Comparison of ENCODE assay signal across 15 cellular contexts in genomic region chr5:171310334-171310815, GRCh38. TPM values are rescaled to one million over a fixed set of nuclear protein-coding genes. Genes with fewer than 3 reads are reported as not detected.
DNase-seq lines count a peak whose midpoint lies in the region; ATAC-seq and TF ChIP-seq lines count a peak whose summit lies in the region.
"Had no signal": no experiment of that assay in that cellular context is flagged by ENCODE, and none has a peak within 500 bp of the region (broad histone marks: within the 10 kb centered on the region; RNA-seq: fewer than 3 reads in every experiment).

No MANE protein-coding gene starts in this region.

- no peak overlapping the region for H3K27ac ChIP-seq in esophagus squamous epithelium

- peaks cover 20% of the 10 kb centered on the region for H3K4me1 Mint-ChIP-seq in activated CD4-positive, alpha-beta T cell treated with anti-CD3 and anti-CD28 coated beads, Interleukin-2, amount 10 ng/mL, durations not matched to agents 7 days and 5 days
- H3K4me1 Mint-ChIP-seq in activated CD8-positive, alpha-beta T cell treated with anti-CD3 and anti-CD28 coated beads for 36 hours (ENCODE audit: low read depth) = peaks cover 20% of the 10 kb centered on the region
- H3K4me1 Mint-ChIP-seq in stimulated activated memory B cell treated with anti-CD40 and anti-IgM and Interleukin-4, amounts not matched to agents 10 μg/mL and 1 μg/mL and 100 μg/mL, for 72 hours = peaks cover 20% of the 10 kb centered on the region

- TF ChIP-seq POLR2A in esophagus squamous epithelium (IDR thresholded peaks at IDR 0.05) = no peak

- peaks cover 95% of the 10 kb centered on the region for H3K27me3 ChIP-seq in iPS-15b (ENCODE audit: control insufficient read depth, insufficient read depth, low read length)
- peaks cover 57 to 100% (median 78%) of the 10 kb centered on the region in 4 donors for H3K27me3 ChIP-seq in esophagus squamous epithelium

- peak; percentile 54 for TF ChIP-seq CTCF in activated CD8-positive, alpha-beta T cell treated with anti-CD3 and anti-CD28 coated beads for 36 hours (IDR thresholded peaks at IDR 0.05)
- no peak for TF ChIP-seq CTCF in esophagus squamous epithelium (IDR thresholded peaks at IDR 0.05)

- POLR2A ChIA-PET in activated CD4-positive, alpha-beta T cell treated with anti-CD3 and anti-CD28 coated beads, Interleukin-2, amount 10 ng/mL, durations not matched to agents 7 days and 5 days (lab: Charles Lee) = no interaction called here
- POLR2A ChIA-PET in activated CD8-positive, alpha-beta T cell treated with anti-CD3 and anti-CD28 coated beads for 36 hours (lab: Charles Lee) = no interaction called here

- H3K9me3 ChIP-seq in iPS-15b (ENCODE audit: control insufficient read depth, insufficient read depth, low read length) = no peaks in the 10 kb centered on the region
- no peaks in the 10 kb centered on the region for H3K9me3 ChIP-seq in esophagus squamous epithelium

- H3K36me3 ChIP-seq in iPS-15b (ENCODE audit: control insufficient read depth, insufficient read depth, low read length) (no peaks in the 10 kb centered on the region), esophagus squamous epithelium (no peaks in the 10 kb centered on the region)

- no peak for DNase-seq in activated CD4-positive, alpha-beta T cell treated with anti-CD3 and anti-CD28 coated beads, Interleukin-2, amount 10 ng/mL, durations not matched to agents 7 days and 5 days
- no peak for DNase-seq in activated CD4-positive, alpha-beta T cell treated with anti-CD3 and anti-CD28 coated beads for 4 hours
- no peak for DNase-seq in activated CD8-positive, alpha-beta T cell treated with anti-CD3 and anti-CD28 coated beads for 36 hours
- DNase-seq in esophagus squamous epithelium (lab: John Stamatoyannopoulos, UW) = no peak
- DNase-seq in NCI-H774 (lab: John Stamatoyannopoulos, UW) = no peak
- DNase-seq: activated T-cell treated with anti-CD3 and anti-CD28 coated beads, Interleukin-2, amount 50 U/mL, for 1 hour; aorta had no signal

- H3K4me3 Mint-ChIP-seq in activated CD4-positive, alpha-beta T cell treated with anti-CD3 and anti-CD28 coated beads, Interleukin-2, amount 10 ng/mL, durations not matched to agents 7 days and 5 days = peak overlapping the region; percentile 25
- H3K4me3 Mint-ChIP-seq in activated CD8-positive, alpha-beta T cell treated with anti-CD3 and anti-CD28 coated beads for 36 hours = no peak overlapping the region
- peak overlapping the region; percentile 64 for H3K4me3 Mint-ChIP-seq in stimulated activated memory B cell treated with anti-CD40 and anti-IgM and Interleukin-4, amounts not matched to agents 10 μg/mL and 1 μg/mL and 100 μg/mL, for 72 hours

- H3K27me3 Mint-ChIP-seq in activated CD4-positive, alpha-beta T cell treated with anti-CD3 and anti-CD28 coated beads, Interleukin-2, amount 10 ng/mL, durations not matched to agents 7 days and 5 days = peaks cover 72% of the 10 kb centered on the region
- H3K27me3 Mint-ChIP-seq in activated CD8-positive, alpha-beta T cell treated with anti-CD3 and anti-CD28 coated beads for 36 hours = peaks cover 71% of the 10 kb centered on the region
- peaks cover 89% of the 10 kb centered on the region for H3K27me3 Mint-ChIP-seq in stimulated activated memory B cell treated with anti-CD40 and anti-IgM and Interleukin-4, amounts not matched to agents 10 μg/mL and 1 μg/mL and 100 μg/mL, for 72 hours

- H3K9ac ChIP-seq in iPS-15b (ENCODE audit: low read depth, low read length) = no peak overlapping the region

- CTCF ChIA-PET in activated CD4-positive, alpha-beta T cell treated with anti-CD3 and anti-CD28 coated beads, Interleukin-2, amount 10 ng/mL, durations not matched to agents 7 days and 5 days (lab: Charles Lee) = interaction anchor here (1.6 kb wide), 1 partner anchor 9 kb away, joined by 4 read pairs; no protein-coding TSS in a partner anchor
- CTCF ChIA-PET in activated CD8-positive, alpha-beta T cell treated with anti-CD3 and anti-CD28 coated beads for 36 hours (lab: Charles Lee) = interaction anchor here (0.9 kb wide), 1 partner anchor 10 kb away, joined by 4 read pairs; no protein-coding TSS in a partner anchor

- intact Hi-C loops in activated CD8-positive, alpha-beta T cell treated with anti-CD3 and anti-CD28 coated beads for 36 hours (cut with micrococcal nuclease) = no loop called here
- intact Hi-C loops in esophagus squamous epithelium (cut with DNase I) = no loop called here

- H3K4me1 ChIP-seq in iPS-15b (ENCODE audit: control insufficient read depth, insufficient read depth, low read length) (peaks cover 5% of the 10 kb centered on the region), esophagus squamous epithelium (peaks cover 33 to 75% (median 34%) of the 10 kb centered on the region in 3 donors)

- no peak for ATAC-seq in activated CD8-positive, alpha-beta T cell treated with anti-CD3 and anti-CD28 coated beads for 36 hours
- ATAC-seq in stimulated activated memory B cell treated with anti-CD40 and anti-IgM and Interleukin-4, amounts not matched to agents 10 μg/mL and 1 μg/mL and 100 μg/mL, for 72 hours = no peak
- no peak for ATAC-seq in GM18520 (IDR thresholded peaks at IDR 0.05; ENCODE audit: unreplicated experiment)

- H3K9me3 Mint-ChIP-seq in activated CD4-positive, alpha-beta T cell treated with anti-CD3 and anti-CD28 coated beads, Interleukin-2, amount 10 ng/mL, durations not matched to agents 7 days and 5 days = no peaks in the 10 kb centered on the region
- no peaks in the 10 kb centered on the region for H3K9me3 Mint-ChIP-seq in activated CD8-positive, alpha-beta T cell treated with anti-CD3 and anti-CD28 coated beads for 36 hours
- peaks cover 9% of the 10 kb centered on the region for H3K9me3 Mint-ChIP-seq in stimulated activated memory B cell treated with anti-CD40 and anti-IgM and Interleukin-4, amounts not matched to agents 10 μg/mL and 1 μg/mL and 100 μg/mL, for 72 hours

- H3K4me3 ChIP-seq in iPS-15b (ENCODE audit: low read depth, low read length) = peak overlapping the region; percentile 35
- H3K4me3 ChIP-seq in esophagus squamous epithelium = no peak overlapping the region
- H3K4me3 ChIP-seq: lung had no signal

- 6 to 21% methylated on average over 16 to 20 of the region's 27 CpGs for WGBS in esophagus squamous epithelium, 2 donors

- peaks cover 3% of the 10 kb centered on the region for H3K36me3 Mint-ChIP-seq in activated CD4-positive, alpha-beta T cell treated with anti-CD3 and anti-CD28 coated beads, Interleukin-2, amount 10 ng/mL, durations not matched to agents 7 days and 5 days (ENCODE audit: low read depth)
- H3K36me3 Mint-ChIP-seq in activated CD8-positive, alpha-beta T cell treated with anti-CD3 and anti-CD28 coated beads for 36 hours (ENCODE audit: low read depth) = no peaks in the 10 kb centered on the region
- peaks cover 6% of the 10 kb centered on the region for H3K36me3 Mint-ChIP-seq in stimulated activated memory B cell treated with anti-CD40 and anti-IgM and Interleukin-4, amounts not matched to agents 10 μg/mL and 1 μg/mL and 100 μg/mL, for 72 hours

- H3K27ac Mint-ChIP-seq in activated CD4-positive, alpha-beta T cell treated with anti-CD3 and anti-CD28 coated beads, Interleukin-2, amount 10 ng/mL, durations not matched to agents 7 days and 5 days = peak overlapping the region; percentile 69
- H3K27ac Mint-ChIP-seq in activated CD8-positive, alpha-beta T cell treated with anti-CD3 and anti-CD28 coated beads for 36 hours = no peak overlapping the region
- H3K27ac Mint-ChIP-seq in stimulated activated memory B cell treated with anti-CD40 and anti-IgM and Interleukin-4, amounts not matched to agents 10 μg/mL and 1 μg/mL and 100 μg/mL, for 72 hours = peak overlapping the region; percentile 55

RNA-seq across cellular contexts. Expression of gene TLX3, which starts 1.3 kb away (rescaled TPM):
- not detected for total RNA-seq in activated CD4-positive, alpha-beta T cell treated with anti-CD3 and anti-CD28 coated beads, Interleukin-2, amount 10 ng/mL, durations not matched to agents 7 days and 5 days
- not detected for total RNA-seq in activated CD8-positive, alpha-beta T cell treated with anti-CD3 and anti-CD28 coated beads for 36 hours
- not detected for total RNA-seq in esophagus squamous epithelium
- total RNA-seq: aorta, dorsolateral prefrontal cortex, lung, SK-MEL-5, skeletal muscle tissue, subcutaneous adipose tissue had no signal
